Comparison of ENCODE assay signal across 12 cellular contexts in genomic region chr2:9244985-9245544, GRCh38. TPM values are rescaled to one million over a fixed set of nuclear protein-coding genes. Genes with fewer than 3 reads are reported as not detected.
DNase-seq lines count a peak whose midpoint lies in the region; ATAC-seq and TF ChIP-seq lines count a peak whose summit lies in the region.
"Had no signal": no experiment of that assay in that cellular context is flagged by ENCODE, and none has a peak within 500 bp of the region (broad histone marks: within the 10 kb centered on the region; RNA-seq: fewer than 3 reads in every experiment).

No MANE protein-coding gene starts in this region.

- no peaks in the 10 kb centered on the region for H3K9me3 ChIP-seq in effector memory CD4-positive, alpha-beta T cell (ENCODE audit: control insufficient read depth, low read length)
- H3K9me3 ChIP-seq: testis had no signal

- no peaks in the 10 kb centered on the region for H3K4me1 ChIP-seq in effector memory CD4-positive, alpha-beta T cell (ENCODE audit: control insufficient read depth, insufficient read depth, low read length, poor library complexity, severe bottlenecking)

- H3K36me3 ChIP-seq in effector memory CD4-positive, alpha-beta T cell (ENCODE audit: control insufficient read depth, insufficient read depth, low read length) = no peaks in the 10 kb centered on the region

- no peak for TF ChIP-seq CTCF in WTC11 (IDR thresholded peaks at IDR 0.05)

- no peak for DNase-seq in stimulated activated naive CD8-positive, alpha-beta T cell treated with anti-CD3 and anti-CD28 coated beads, Interleukin-15, Interleukin-2, amounts not matched to agents 100 U/mL and 50 U/mL, for 24 hours
- DNase-seq in stimulated activated naive CD8-positive, alpha-beta T cell treated with anti-CD3 and anti-CD28 coated beads, Interleukin-15, amount 100 ng/mL, for 72 hours = no peak
- DNase-seq in WTC11 (ENCODE audit: low spot score) (peak; percentile 42), iPS-NIHi7 (ENCODE audit: extremely low spot score) (peak; percentile 47), NCI-H2171 treated with DMSO at 0.1 percent for 48 hours (lab: John Stamatoyannopoulos, UW) (no peak), NCI-H2196 (lab: John Stamatoyannopoulos, UW; ENCODE audit: unreplicated experiment) (no peak)
- no peak for DNase-seq in effector memory CD4-positive, alpha-beta T cell
- DNase-seq: activated CD4-positive, CD25-positive, alpha-beta regulatory T cell; NCI-H1048; testis had no signal

- H3K27ac Mint-ChIP-seq in stimulated activated naive CD8-positive, alpha-beta T cell treated with anti-CD3 and anti-CD28 coated beads, Interleukin-15, amount 100 ng/mL, for 72 hours = no peak overlapping the region
- peak overlapping the region; percentile 25 for H3K27ac Mint-ChIP-seq in WTC11

- peaks cover 12% of the 10 kb centered on the region for H3K27me3 Mint-ChIP-seq in stimulated activated naive CD8-positive, alpha-beta T cell treated with anti-CD3 and anti-CD28 coated beads, Interleukin-15, amount 100 ng/mL, for 72 hours
- H3K27me3 Mint-ChIP-seq in WTC11 (ENCODE audit: low read depth) = no peaks in the 10 kb centered on the region

- H3K36me3 Mint-ChIP-seq in WTC11 = no peaks in the 10 kb centered on the region

- no peaks in the 10 kb centered on the region for H3K9me3 Mint-ChIP-seq in stimulated activated naive CD8-positive, alpha-beta T cell treated with anti-CD3 and anti-CD28 coated beads, Interleukin-15, amount 100 ng/mL, for 72 hours
- H3K9me3 Mint-ChIP-seq in WTC11 = no peaks in the 10 kb centered on the region

- H3K27me3 ChIP-seq in effector memory CD4-positive, alpha-beta T cell (replicated peaks; ENCODE audit: control insufficient read depth, insufficient read depth, low read length, poor library complexity, severe bottlenecking) = no peaks in the 10 kb centered on the region
- H3K27me3 ChIP-seq: dorsolateral prefrontal cortex, testis had no signal

- H3K4me1 Mint-ChIP-seq in stimulated activated naive CD8-positive, alpha-beta T cell treated with anti-CD3 and anti-CD28 coated beads, Interleukin-15, amount 100 ng/mL, for 72 hours = no peaks in the 10 kb centered on the region
- H3K4me1 Mint-ChIP-seq in WTC11 = peaks cover 30% of the 10 kb centered on the region

- no peak overlapping the region for H3K27ac ChIP-seq in effector memory CD4-positive, alpha-beta T cell (ENCODE audit: insufficient read depth, low read length, poor library complexity, severe bottlenecking)
- H3K27ac ChIP-seq: dorsolateral prefrontal cortex, testis had no signal

- POLR2A ChIA-PET in WTC11 (lab: Charles Lee) = interaction anchor here (0.6 kb wide), 1 partner anchor 27 kb away, joined by 3 read pairs; no protein-coding TSS in a partner anchor

- ATAC-seq in stimulated activated naive CD8-positive, alpha-beta T cell treated with anti-CD3 and anti-CD28 coated beads, Interleukin-15, Interleukin-2, amounts not matched to agents 100 U/mL and 50 U/mL, for 24 hours = peak; percentile 55
- ATAC-seq in stimulated activated naive CD8-positive, alpha-beta T cell treated with anti-CD3 and anti-CD28 coated beads, Interleukin-15, amount 100 ng/mL, for 72 hours = no peak
- ATAC-seq in WTC11 (peak; percentile 93), GM21737 (IDR thresholded peaks at IDR 0.05; ENCODE audit: unreplicated experiment) (no peak)

- H3K4me3 ChIP-seq in effector memory CD4-positive, alpha-beta T cell (ENCODE audit: insufficient read depth, low read depth, low read length, poor library complexity, severe bottlenecking) = no peak overlapping the region
- H3K4me3 ChIP-seq: dorsolateral prefrontal cortex, testis had no signal

- CTCF ChIA-PET in WTC11 (lab: Charles Lee) = interaction anchor here (0.7 to 2.2 kb wide), 8 partner anchors 11 to 131 kb away, joined by 3 to 7 read pairs (median 4); no protein-coding TSS in a partner anchor

- no peak overlapping the region for H3K4me3 Mint-ChIP-seq in stimulated activated naive CD8-positive, alpha-beta T cell treated with anti-CD3 and anti-CD28 coated beads, Interleukin-15, amount 100 ng/mL, for 72 hours
- H3K4me3 Mint-ChIP-seq in WTC11 = no peak overlapping the region

TF ChIP-seq in WTC11, 78 proteins besides CTCF, POLR2A, EP300 and RAD21:
- TF ChIP-seq EMX1 (CRISPR knock-in tag; IDR thresholded peaks at IDR 0.05) (no peak), FOXK1 (CRISPR knock-in tag; IDR thresholded peaks at IDR 0.05) (0 out of 2 replicates have a peak, but pooled peaks have one; percentile 29), STAT6 (CRISPR knock-in tag; conservative IDR thresholded peaks at IDR 0.05; ENCODE audit: low read depth) (no peak)

RNA-seq across cellular contexts. Expression of gene ASAP2, which starts 38.5 kb away (rescaled TPM):
- 14.3 to 15.6 TPM (median 14.5 TPM) in 3 replicates for total RNA-seq in WTC11 (2021)

Comparison
In these comparisons a context has a peak if more than half of its experiments do, and no peak if none do; other contexts are left out.
1. ATAC-seq: peak in stimulated activated naive CD8-positive, alpha-beta T cell treated with anti-CD3 and anti-CD28 coated beads, Interleukin-15, Interleukin-2, amounts not matched to agents 100 U/mL and 50 U/mL, for 24 hours (single experiment) and WTC11 (single experiment); none in stimulated activated naive CD8-positive, alpha-beta T cell treated with anti-CD3 and anti-CD28 coated beads, Interleukin-15, amount 100 ng/mL, for 72 hours (single experiment) and GM21737 (single experiment).
2. DNase-seq: peak in WTC11 (single experiment) and iPS-NIHi7 (single experiment); none in stimulated activated naive CD8-positive, alpha-beta T cell treated with anti-CD3 and anti-CD28 coated beads, Interleukin-15, Interleukin-2, amounts not matched to agents 100 U/mL and 50 U/mL, for 24 hours (single experiment), stimulated activated naive CD8-positive, alpha-beta T cell treated with anti-CD3 and anti-CD28 coated beads, Interleukin-15, amount 100 ng/mL, for 72 hours (0 of 2), effector memory CD4-positive, alpha-beta T cell (0 of 3), NCI-H2171 treated with DMSO at 0.1 percent for 48 hours (single experiment) and NCI-H2196 (single experiment).